ENCODE assay signal across 9 cellular contexts in genomic region chr9:26656003-26656940, GRCh38.
A peak's percentile ranks its signal among the peaks of the same experiment; 100 is the strongest.
DNase-seq lines count a peak whose midpoint lies in the region; ATAC-seq and TF ChIP-seq lines count a peak whose summit lies in the region.
"Had no signal": no experiment of that assay in that cellular context is flagged by ENCODE, and none has a peak within 500 bp of the region (broad histone marks: within the 10 kb centered on the region; RNA-seq: fewer than 3 reads in every experiment).

No MANE protein-coding gene starts in this region.

- H4K20me1 ChIP-seq in MM.1S (ENCODE audit: insufficient read depth, low read length), result no peaks in the 10 kb centered on the region
- H4K20me1 ChIP-seq in neural cell (ENCODE audit: insufficient read depth), result no peaks in the 10 kb centered on the region

- no peaks in the 10 kb centered on the region for H3K79me2 ChIP-seq in MM.1S (ENCODE audit: low read length)
- no peaks in the 10 kb centered on the region for H3K79me2 ChIP-seq in neural cell (replicated peaks; ENCODE audit: insufficient read depth, low read length)

- no peak overlapping the region for H3K9ac ChIP-seq in MM.1S (ENCODE audit: low read length)
- no peak overlapping the region for H3K9ac ChIP-seq in neural cell (ENCODE audit: low read length)

- no peak for TF ChIP-seq POLR2A in body of pancreas (IDR thresholded peaks at IDR 0.05)

- H3K27me3 ChIP-seq in MM.1S (replicated peaks; ENCODE audit: insufficient read depth, low read length) (no peaks in the 10 kb centered on the region), body of pancreas (no peaks in the 10 kb centered on the region), neural cell (ENCODE audit: insufficient read depth, low read depth, low read length) (no peaks in the 10 kb centered on the region)

- 0 out of 2 replicates have a peak, but pooled peaks cover 7% of the 10 kb centered on the region for H3K4me1 ChIP-seq in MM.1S (ENCODE audit: low read length)
- H3K4me1 ChIP-seq in body of pancreas, result no peaks in the 10 kb centered on the region

- H3F3A ChIP-seq in MM.1S (ENCODE audit: insufficient read depth, low read length) (no peaks in the 10 kb centered on the region), neural cell (ENCODE audit: insufficient read depth, low read length, poor library complexity, severe bottlenecking) (no peaks in the 10 kb centered on the region)

- peak; percentile 52 for TF ChIP-seq CTCF in GM12873 (IDR thresholded peaks at IDR 0.05; ENCODE audit: insufficient read depth, low read depth, low read length, missing control alignments)
- peak; percentile 48 for TF ChIP-seq CTCF in MM.1S (IDR thresholded peaks at IDR 0.05; ENCODE audit: low read length)
- peak in 4 of 7 experiments; percentile 3 to 23 (median 11) for TF ChIP-seq CTCF in body of pancreas (IDR thresholded peaks at IDR 0.05)
- TF ChIP-seq CTCF in neural cell (IDR thresholded peaks at IDR 0.05; ENCODE audit: poor library complexity, severe bottlenecking), result peak; percentile 71

- no peaks in the 10 kb centered on the region for H3K9me2 ChIP-seq in MM.1S (replicated peaks; ENCODE audit: insufficient read depth, low read length)
- no peaks in the 10 kb centered on the region for H3K9me2 ChIP-seq in neural cell (ENCODE audit: insufficient read depth, low read length)

- H3K4me2 ChIP-seq in MM.1S (ENCODE audit: low read depth, low read length) (no peak overlapping the region), neural cell (ENCODE audit: low read length) (no peak overlapping the region)

- H3K27ac ChIP-seq in MM.1S (ENCODE audit: low read length) (no peak overlapping the region), body of pancreas (no peak overlapping the region), neural cell (ENCODE audit: low read length) (no peak overlapping the region)

- H3K9me3 ChIP-seq in MM.1S (replicated peaks; ENCODE audit: insufficient read depth, low read length) (no peaks in the 10 kb centered on the region), body of pancreas (no peaks in the 10 kb centered on the region), neural cell (ENCODE audit: low read length) (no peaks in the 10 kb centered on the region)

- H3K4me3 ChIP-seq in MM.1S (ENCODE audit: low read length) (no peak overlapping the region), body of pancreas (no peak overlapping the region), neural cell (ENCODE audit: low read length) (no peak overlapping the region)

- H3K36me3 ChIP-seq in MM.1S (replicated peaks; ENCODE audit: insufficient read depth, low read length), result no peaks in the 10 kb centered on the region
- no peaks in the 10 kb centered on the region for H3K36me3 ChIP-seq in body of pancreas (replicated peaks in 1 of 2; ENCODE audit: insufficient read depth in 1 of 2, low read depth in 2 of 2)
- H3K36me3 ChIP-seq in neural cell (ENCODE audit: insufficient read depth, low read length), result no peaks in the 10 kb centered on the region

- peak; percentile 76 for TF ChIP-seq RAD21 in neural cell (conservative IDR thresholded peaks at IDR 0.05)

- intact Hi-C loops in body of pancreas (cut with DNase I), result no loop called here

- ATAC-seq in body of pancreas, result no peak
- no peak for ATAC-seq in GM21515 (IDR thresholded peaks at IDR 0.05; ENCODE audit: unreplicated experiment)

- TF ChIP-seq EP300 in neural cell (conservative IDR thresholded peaks at IDR 0.05; ENCODE audit: poor library complexity, severe bottlenecking), result no peak

- H2AFZ ChIP-seq in MM.1S (ENCODE audit: low read length) (no peak overlapping the region), neural cell (ENCODE audit: low read depth, low read length) (no peak overlapping the region)

- whole genome bisulfite sequencing in body of pancreas, 2 donors, result 33 to 41% methylated on average over 14 of the region's 14 CpGs

- DNase-seq in MM.1S, result no peak
- no peak for DNase-seq in body of pancreas
- no peak for DNase-seq in germinal center (ENCODE audit: low spot score)
- DNase-seq in stimulated activated CD4-positive, alpha-beta T cell treated with anti-CD3 and anti-CD28 coated beads, Interleukin-12 subunit alpha, Interleukin-12 subunit beta, amount 100 ng/mL, for 4 hours, result no peak
- DNase-seq in activated naive CD4-positive, alpha-beta T cell (lab: John Stamatoyannopoulos, UW), result no peak
- DNase-seq: activated B cell treated with CpG ODN at 0.5 μM for 24 hours had no signal

TF ChIP-seq in neural cell, 6 proteins besides CTCF, POLR2A, EP300 and RAD21:
- no peak for TF ChIP-seq REST (IDR thresholded peaks at IDR 0.05; ENCODE audit: borderline replicate concordance)
- TF ChIP-seq MXI1 (conservative IDR thresholded peaks at IDR 0.05; ENCODE audit: poor library complexity, severe bottlenecking), result no peak
- TF ChIP-seq TAF1 (IDR thresholded peaks at IDR 0.05; ENCODE audit: low read depth), result no peak
- TF ChIP-seq EZH2 (IDR thresholded peaks at IDR 0.05; ENCODE audit: borderline replicate concordance, insufficient read depth, low read length, poor library complexity, severe bottlenecking), result no peak
- peak; percentile 74 for TF ChIP-seq SMC3 (conservative IDR thresholded peaks at IDR 0.05; ENCODE audit: poor library complexity)
- no peak for TF ChIP-seq POLR2AphosphoS5 (IDR thresholded peaks at IDR 0.05)

Comparison
In these comparisons a context has a peak if more than half of its experiments do, and no peak if none do; other contexts are left out.
1. CTCF ChIP-seq: peak in every context shown above with its lines; median percentile 71 in neural cell; 52 in GM12873; 48 in MM.1S; 11 in body of pancreas.